In genomic region chr1:18188820-18189517, GRCh38 we compare ENCODE assay signal across 15 cellular contexts.
DNase-seq lines count a peak whose midpoint lies in the region; ATAC-seq and TF ChIP-seq lines count a peak whose summit lies in the region.
"Had no signal": no experiment of that assay in that cellular context is flagged by ENCODE, and none has a peak within 500 bp of the region (broad histone marks: within the 10 kb centered on the region; RNA-seq: fewer than 3 reads in every experiment).

No MANE protein-coding gene starts in this region.

- H3K14ac ChIP-seq in neuronal stem cell (ENCODE audit: low read length), result no peak overlapping the region

- intact Hi-C loops in heart left ventricle (cut with DNase I) (no loop called here), Right ventricle myocardium inferior (cut with DNase I) (no loop called here), left ventricle myocardium inferior (cut with micrococcal nuclease) (no loop called here)

- H3K4me2 ChIP-seq in neuronal stem cell (ENCODE audit: insufficient read depth, low read length, poor library complexity, severe bottlenecking), result no peak overlapping the region

- H2AK5ac ChIP-seq in neuronal stem cell (ENCODE audit: low read depth, low read length), result peak overlapping the region; percentile 27

- TF ChIP-seq CTCF in heart left ventricle (IDR thresholded peaks at IDR 0.05), result no peak
- no peak for TF ChIP-seq CTCF in left ventricle myocardium inferior (IDR thresholded peaks at IDR 0.05; ENCODE audit: borderline replicate concordance)

- no peak overlapping the region for H2BK15ac ChIP-seq in neuronal stem cell (ENCODE audit: low read length)

- H2BK5ac ChIP-seq in neuronal stem cell (ENCODE audit: low read length), result no peak overlapping the region

- ATAC-seq in heart left ventricle (peak in 3 of 4 donors; percentile 25 to 72 (median 50)), Right ventricle myocardium inferior (no peak), GM19328 (IDR thresholded peaks at IDR 0.05; ENCODE audit: unreplicated experiment) (no peak), HG03196 (IDR thresholded peaks at IDR 0.05; ENCODE audit: unreplicated experiment) (no peak)

- H3K9ac ChIP-seq in neuronal stem cell (ENCODE audit: low read depth, low read length, poor library complexity), result no peak overlapping the region
- H3K9ac ChIP-seq: BLaER1 had no signal

- WGBS in heart left ventricle, 4 donors, result 61 to 82% (median 71%) methylated on average over 8 to 9 of the region's 9 CpGs
- WGBS in neuronal stem cell (ENCODE audit: extremely low coverage in 2 of 2, insufficient read length in 2 of 2, insufficient replicate concordance in 1 of 2), 2 donors, result no CpG with 5 or more reads among the region's 9 CpGs

- H3K36me3 ChIP-seq in heart left ventricle (no peaks in the 10 kb centered on the region), left ventricle myocardium inferior (no peaks in the 10 kb centered on the region), neuronal stem cell (replicated peaks in 1 of 2; ENCODE audit: control insufficient read depth in 2 of 2, insufficient read depth in 2 of 2, low read length in 2 of 2) (no peaks in the 10 kb centered on the region)
- H3K36me3 ChIP-seq: BLaER1, HAP-1 had no signal

- no peak overlapping the region for H2AFZ ChIP-seq in neuronal stem cell (ENCODE audit: low read length)

- H3K4me3 ChIP-seq in heart left ventricle (no peak overlapping the region), left ventricle myocardium inferior (no peak overlapping the region), neuronal stem cell (ENCODE audit: low read length in 2 of 2) (no peak overlapping the region)
- H3K4me3 ChIP-seq: BLaER1, HAP-1 had no signal

- H3K4me1 ChIP-seq in heart left ventricle (peaks cover 0 to 7% (median 0%) of the 10 kb centered on the region in 12 donors), left ventricle myocardium inferior (peaks cover 10% of the 10 kb centered on the region), neuronal stem cell (ENCODE audit: control insufficient read depth in 2 of 2, insufficient read depth in 1 of 2, low read depth in 1 of 2, low read length in 2 of 2) (peaks cover 0 to 8% of the 10 kb centered on the region in 2 donors)
- H3K4me1 ChIP-seq: HAP-1 had no signal

- H4K91ac ChIP-seq in neuronal stem cell (ENCODE audit: low read depth, low read length, poor library complexity), result no peak overlapping the region

- H3K27ac ChIP-seq in heart left ventricle (peak overlapping the region in 1 of 12 donors; percentile 20), left ventricle myocardium inferior (replicated peaks) (peak overlapping the region; percentile 40), neuronal stem cell (replicated peaks; ENCODE audit: low read length) (no peak overlapping the region)
- H3K27ac ChIP-seq: BLaER1, HL-60 had no signal

- H3K23ac ChIP-seq in neuronal stem cell (ENCODE audit: low read depth, low read length, poor library complexity), result peak overlapping the region; percentile 2

- H3K18ac ChIP-seq in neuronal stem cell (ENCODE audit: low read length), result no peak overlapping the region

- no peak overlapping the region for H2BK12ac ChIP-seq in neuronal stem cell (ENCODE audit: low read length)

- no peaks in the 10 kb centered on the region for H3K79me1 ChIP-seq in neuronal stem cell (ENCODE audit: low read depth, low read length)

- H3K9me3 ChIP-seq in heart left ventricle, result no peaks in the 10 kb centered on the region
- H3K9me3 ChIP-seq in left ventricle myocardium inferior (replicated peaks), result no peaks in the 10 kb centered on the region
- no peaks in the 10 kb centered on the region for H3K9me3 ChIP-seq in neuronal stem cell (replicated peaks in 1 of 2; ENCODE audit: control insufficient read depth in 2 of 2, insufficient read depth in 1 of 2, low read depth in 1 of 2, low read length in 2 of 2)
- H3K9me3 ChIP-seq: BLaER1, HAP-1 had no signal

- no peak overlapping the region for H2BK120ac ChIP-seq in neuronal stem cell (ENCODE audit: low read depth, low read length)

- H3K4ac ChIP-seq in neuronal stem cell (ENCODE audit: low read length), result no peak overlapping the region

- no peak overlapping the region for H4K8ac ChIP-seq in neuronal stem cell (ENCODE audit: low read depth, low read length)

- DNase-seq in heart left ventricle (no peak), Right ventricle myocardium inferior (ENCODE audit: missing footprints) (no peak), left ventricle myocardium inferior (no peak), neuronal stem cell (ENCODE audit: low spot score) (no peak), NCI-H1105 (lab: John Stamatoyannopoulos, UW) (no peak)
- DNase-seq: 8988T; CD4-positive, alpha-beta memory T cell; DMS153; DMS79; GF-D8 had no signal

- no peak for TF ChIP-seq POLR2A in heart left ventricle (IDR thresholded peaks at IDR 0.05)

- H3K27me3 ChIP-seq in heart left ventricle (peaks cover 0 to 51% (median 6%) of the 10 kb centered on the region in 9 donors), left ventricle myocardium inferior (ENCODE audit: low read depth) (peaks cover 93% of the 10 kb centered on the region), neuronal stem cell (ENCODE audit: control insufficient read depth in 3 of 3, insufficient read depth in 3 of 3, low read depth in 1 of 3, low read length in 3 of 3) (no peaks in the 10 kb centered on the region)
- H3K27me3 ChIP-seq: BLaER1 had no signal

Comparison
In these comparisons a context has a peak if more than half of its experiments do, and no peak if none do; other contexts are left out.
1. ATAC-seq: peak in heart left ventricle (3 of 4); none in Right ventricle myocardium inferior (single experiment), GM19328 (single experiment) and HG03196 (single experiment).